Comparison of ENCODE assay signal across 22 cellular contexts in genomic region chr10:87923233-87923632, GRCh38. TPM values are rescaled to one million over a fixed set of nuclear protein-coding genes. Genes with fewer than 3 reads are reported as not detected.
DNase-seq lines count a peak whose midpoint lies in the region; ATAC-seq and TF ChIP-seq lines count a peak whose summit lies in the region.
"Had no signal": no experiment of that assay in that cellular context is flagged by ENCODE, and none has a peak within 500 bp of the region (broad histone marks: within the 10 kb centered on the region; RNA-seq: fewer than 3 reads in every experiment).

No MANE protein-coding gene starts in this region.

- WGBS in adrenal gland, 4 donors: 91 to 99% (median 97%) methylated on average over 4 of the region's 4 CpGs

- peak overlapping the region; percentile 31 for H3K4me3 Mint-ChIP-seq in activated naive CD8-positive, alpha-beta T cell
- H3K4me3 Mint-ChIP-seq in activated naive CD8-positive, alpha-beta T cell treated with anti-CD3 and anti-CD28 coated beads for 36 hours: no peak overlapping the region
- H3K4me3 Mint-ChIP-seq: activated CD8-positive, alpha-beta T cell treated with anti-CD3 and anti-CD28 coated beads for 36 hours had no signal

- peak; percentile 19 for ATAC-seq in left lobe of liver
- no peak for ATAC-seq in HG02840 (IDR thresholded peaks at IDR 0.05; ENCODE audit: low FRiP score, unreplicated experiment)
- no peak for ATAC-seq in HG02852 (IDR thresholded peaks at IDR 0.05; ENCODE audit: unreplicated experiment)
- ATAC-seq: activated CD8-positive, alpha-beta T cell treated with anti-CD3 and anti-CD28 coated beads for 36 hours; foreskin keratinocyte; heart left ventricle had no signal

- H3K27me3 ChIP-seq in subcutaneous abdominal adipose tissue (ENCODE audit: control insufficient read depth in 5 of 5, insufficient read depth in 4 of 5, low read length in 5 of 5): no peaks in the 10 kb centered on the region
- H3K27me3 ChIP-seq in adrenal gland: no peaks in the 10 kb centered on the region
- H3K27me3 ChIP-seq: esophagus squamous epithelium, foreskin keratinocyte, heart left ventricle had no signal

- no peaks in the 10 kb centered on the region for H3K9me3 Mint-ChIP-seq in activated naive CD8-positive, alpha-beta T cell (ENCODE audit: low read depth)
- H3K9me3 Mint-ChIP-seq in activated naive CD8-positive, alpha-beta T cell treated with anti-CD3 and anti-CD28 coated beads for 36 hours: peaks cover 5% of the 10 kb centered on the region

- no peaks in the 10 kb centered on the region for H3K27me3 Mint-ChIP-seq in activated naive CD8-positive, alpha-beta T cell
- no peaks in the 10 kb centered on the region for H3K27me3 Mint-ChIP-seq in activated naive CD8-positive, alpha-beta T cell treated with anti-CD3 and anti-CD28 coated beads for 36 hours
- H3K27me3 Mint-ChIP-seq: activated CD8-positive, alpha-beta T cell treated with anti-CD3 and anti-CD28 coated beads for 36 hours had no signal

- no peak for TF ChIP-seq POLR2A in adrenal gland (IDR thresholded peaks at IDR 0.05)

- DNase-seq in activated naive CD8-positive, alpha-beta T cell treated with anti-CD3 and anti-CD28 coated beads for 36 hours: no peak
- DNase-seq in left lobe of liver (ENCODE audit: low spot score) (no peak), adrenal gland (no peak)
- DNase-seq: activated CD4-positive, alpha-beta T cell treated with anti-CD3 and anti-CD28 coated beads for 1 hour; activated CD8-positive, alpha-beta T cell treated with anti-CD3 and anti-CD28 coated beads for 36 hours; activated effector memory CD4-positive, alpha-beta T cell treated with Interleukin-2 at 50 U/mL for 16 hours; esophagus squamous epithelium; foreskin keratinocyte; heart left ventricle; NCI-H1436; NCI-H2081 treated with DMSO at 0.1 percent for 48 hours; NCI-H774; SIG-M5; stimulated activated CD4-positive, alpha-beta T cell treated with anti-CD3 and anti-CD28 coated beads, Interleukin-4, amount 100 ng/mL, for 24 hours; trophoblast cell had no signal

- peak overlapping the region; percentile 61 for H3K27ac Mint-ChIP-seq in activated naive CD8-positive, alpha-beta T cell
- H3K27ac Mint-ChIP-seq in activated naive CD8-positive, alpha-beta T cell treated with anti-CD3 and anti-CD28 coated beads for 36 hours: no peak overlapping the region
- H3K27ac Mint-ChIP-seq: activated CD8-positive, alpha-beta T cell treated with anti-CD3 and anti-CD28 coated beads for 36 hours had no signal

- H3K36me3 Mint-ChIP-seq in activated naive CD8-positive, alpha-beta T cell: peaks cover 31% of the 10 kb centered on the region
- peaks cover 65% of the 10 kb centered on the region for H3K36me3 Mint-ChIP-seq in activated naive CD8-positive, alpha-beta T cell treated with anti-CD3 and anti-CD28 coated beads for 36 hours

- no peak overlapping the region for H3K4me3 ChIP-seq in subcutaneous abdominal adipose tissue (ENCODE audit: low read depth in 1 of 5, low read length in 5 of 5)
- H3K4me3 ChIP-seq in adrenal gland: no peak overlapping the region
- H3K4me3 ChIP-seq: esophagus squamous epithelium, HAP-1, heart left ventricle had no signal

- H3K27ac ChIP-seq in KOPT-K1 (ENCODE audit: low read depth, low read length, poor library complexity, severe bottlenecking) (peak overlapping the region; percentile 4), subcutaneous abdominal adipose tissue (ENCODE audit: low read depth, low read length) (peak overlapping the region; percentile 11), adrenal gland (no peak overlapping the region)
- H3K27ac ChIP-seq: esophagus squamous epithelium, foreskin keratinocyte, heart left ventricle, KMS-11 had no signal

- H3K9me3 ChIP-seq in KOPT-K1 (ENCODE audit: insufficient read depth, low read length, poor library complexity, severe bottlenecking): no peaks in the 10 kb centered on the region
- H3K9me3 ChIP-seq in subcutaneous abdominal adipose tissue (ENCODE audit: control insufficient read depth in 5 of 5, low read length in 5 of 5): no peaks in the 10 kb centered on the region
- H3K9me3 ChIP-seq in adrenal gland (replicated peaks in 1 of 3): no peaks in the 10 kb centered on the region
- H3K9me3 ChIP-seq: esophagus squamous epithelium, HAP-1 had no signal

- H3K36me3 ChIP-seq in KOPT-K1 (ENCODE audit: insufficient read depth, low read length) (peaks cover 89% of the 10 kb centered on the region), subcutaneous abdominal adipose tissue (ENCODE audit: control insufficient read depth in 5 of 5, insufficient read depth in 5 of 5, low read length in 5 of 5) (peaks cover 2 to 15% (median 4%) of the 10 kb centered on the region in 5 donors), adrenal gland (replicated peaks in 1 of 2) (no peaks in the 10 kb centered on the region)

- intact Hi-C loops in adrenal gland (cut with DNase I): no loop called here

- no peak for TF ChIP-seq CTCF in adrenal gland (IDR thresholded peaks at IDR 0.05)

- peaks cover 0 to 55% (median 30%) of the 10 kb centered on the region in 5 donors for H3K4me1 ChIP-seq in subcutaneous abdominal adipose tissue (ENCODE audit: control insufficient read depth in 5 of 5, insufficient read depth in 5 of 5, low read length in 5 of 5)
- H3K4me1 ChIP-seq in adrenal gland (replicated peaks in 1 of 2): peaks cover 0 to 96% of the 10 kb centered on the region in 2 donors

- no peak overlapping the region for H3K9ac ChIP-seq in subcutaneous abdominal adipose tissue (ENCODE audit: low read length in 5 of 5)
- H3K9ac ChIP-seq: KMS-11 had no signal

- peaks cover 83% of the 10 kb centered on the region for H3K4me1 Mint-ChIP-seq in activated naive CD8-positive, alpha-beta T cell (ENCODE audit: low read depth)
- H3K4me1 Mint-ChIP-seq in activated naive CD8-positive, alpha-beta T cell treated with anti-CD3 and anti-CD28 coated beads for 36 hours: peaks cover 62% of the 10 kb centered on the region

RNA-seq across cellular contexts. Expression of gene PTEN, which starts 59.8 kb away (rescaled TPM):
- total RNA-seq in activated naive CD8-positive, alpha-beta T cell treated with anti-CD3 and anti-CD28 coated beads for 36 hours: 10 to 100 TPM; 44.5 to 50.8 TPM
- total RNA-seq in left lobe of liver: 41.5 TPM
- 100 to 1,000 TPM in 2 of 8 donors, 10 to 100 TPM in 6; 72.2 to 179 (median 93.2) TPM for total RNA-seq in adrenal gland
- polyA plus RNA-seq in adrenal gland: 10 to 100 TPM; 35.7 to 87.1 (median 37.9) TPM

RNA-seq across cellular contexts. Expression of gene KLLN, which starts 59.9 kb away (rescaled TPM):
- total RNA-seq in activated naive CD8-positive, alpha-beta T cell treated with anti-CD3 and anti-CD28 coated beads for 36 hours: under 1 TPM; 0.58 to 0.64 TPM
- 0.68 TPM for total RNA-seq in left lobe of liver
- 1 to 10 TPM in 5 of 8 donors, under 1 TPM in 3; 0.42 to 1.5 (median 1.1) TPM for total RNA-seq in adrenal gland
- under 1 TPM; 0.24 to 0.84 (median 0.48) TPM for polyA plus RNA-seq in adrenal gland

Comparison
In these comparisons a context has a peak if more than half of its experiments do, and no peak if none do; other contexts are left out.
1. H3K27ac ChIP-seq: peak in KOPT-K1 (single experiment) and subcutaneous abdominal adipose tissue (single experiment); none in adrenal gland (0 of 5).